In the genomic region with DNA sequence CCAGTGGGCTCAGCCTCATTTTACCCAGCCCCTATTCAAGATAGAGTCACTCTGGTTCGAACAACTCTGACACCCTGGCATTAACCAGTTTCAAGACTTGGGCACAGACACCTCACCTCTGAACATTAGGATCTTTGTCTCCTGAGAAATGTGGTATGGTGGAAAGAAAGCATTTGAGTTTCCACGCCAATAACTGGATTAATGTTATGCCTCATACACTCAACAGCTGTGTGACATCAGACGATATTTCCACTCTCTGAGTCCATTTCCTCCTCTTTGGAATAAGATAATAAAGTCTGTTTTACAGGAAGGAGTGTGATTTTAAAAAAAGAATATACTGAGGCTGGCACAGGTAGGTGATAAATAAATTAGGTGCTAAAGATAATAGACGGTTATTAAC, we compare ENCODE assay signal across 29 cellular contexts.
DNase-seq lines count a peak whose midpoint lies in the region; ATAC-seq and TF ChIP-seq lines count a peak whose summit lies in the region.
"Had no signal": no experiment of that assay in that cellular context is flagged by ENCODE, and none has a peak within 500 bp of the region (broad histone marks: within the 10 kb centered on the region; RNA-seq: fewer than 3 reads in every experiment).

No MANE protein-coding gene starts in this region.

- no peak for TF ChIP-seq CTCF in sigmoid colon (IDR thresholded peaks at IDR 0.05)

- TF ChIP-seq POLR2A in sigmoid colon (IDR thresholded peaks at IDR 0.05), result no peak

- no peaks in the 10 kb centered on the region for H3K27me3 ChIP-seq in right cardiac atrium (ENCODE audit: control insufficient read depth, insufficient read depth)
- H3K27me3 ChIP-seq in sigmoid colon, result no peaks in the 10 kb centered on the region
- H3K27me3 ChIP-seq: brain microvascular endothelial cell, esophagus squamous epithelium, MG63 had no signal

- no peak for TF ChIP-seq EP300 in sigmoid colon (IDR thresholded peaks at IDR 0.05)

- intact Hi-C loops in right cardiac atrium (cut with DNase I) (no loop called here), sigmoid colon (cut with DNase I) (no loop called here)

- H3K4me1 ChIP-seq in right cardiac atrium (ENCODE audit: control insufficient read depth, insufficient read depth, low read length), result peaks cover 4% of the 10 kb centered on the region
- H3K4me1 ChIP-seq in sigmoid colon, result peaks cover 0 to 22% (median 20%) of the 10 kb centered on the region in 4 donors

- H3K27ac ChIP-seq in right cardiac atrium (ENCODE audit: low read length) (peak overlapping the region; percentile 75), sigmoid colon (peak overlapping the region in 3 of 4 donors; percentile 44 to 73 (median 57))
- H3K27ac ChIP-seq: brain microvascular endothelial cell, C4-2B, thoracic aorta had no signal

- DNase-seq in DMS53 (lab: John Stamatoyannopoulos, UW) (peak; percentile 64), astrocyte of the hippocampus (ENCODE audit: low read depth, low spot score) (peak; percentile 76), right cardiac atrium (no peak), sigmoid colon (no peak), islet precursor cell (no peak), NCI-H2029 (lab: John Stamatoyannopoulos, UW) (no peak)
- DNase-seq in NK-92 treated with Interleukin-12 subunit alpha and Interleukin-12 subunit beta, amount 100 ng/mL, for 24 hours (lab: John Stamatoyannopoulos, UW), result no peak
- DNase-seq in stimulated activated CD4-positive, alpha-beta T cell treated with anti-CD3 and anti-CD28 coated beads, Interleukin-2, amount 100 ng/mL, for 24 hours, result no peak
- DNase-seq: activated CD4-positive, alpha-beta T cell treated with anti-CD3 and anti-CD28 coated beads for 36 hours; activated gamma-delta T cell treated with Interleukin-2 at 50 U/mL for 16 hours; activated naive CD8-positive, alpha-beta T cell treated with anti-CD3 and anti-CD28 coated beads, Interleukin-2, amount 50 U/mL, for 24 hours; activated T-cell treated with anti-CD3 and anti-CD28 coated beads, Interleukin-2, amount 50 U/mL, for 1 hour; brain microvascular endothelial cell; Calu3; effector memory CD8-positive, alpha-beta T cell; esophagus squamous epithelium; KBM-7; kidney; MG63; naive B cell; NCI-H1417 treated with DMSO at 0.1 percent for 48 hours; NCI-H2107; NCI-H510A treated with DMSO at 0.1 percent for 48 hours; stimulated activated CD4-positive, alpha-beta T cell treated with anti-CD3 and anti-CD28 coated beads, Interleukin-12 subunit alpha, Interleukin-12 subunit beta, amount 100 ng/mL, for 4 hours; stimulated activated CD4-positive, alpha-beta T cell treated with anti-CD3 and anti-CD28 coated beads, Interleukin-4, amount 100 ng/mL, for 4 hours; stimulated activated naive CD4-positive, alpha-beta T cell had no signal

- 33% methylated on average over 4 of the region's 4 CpGs for whole genome bisulfite sequencing in right cardiac atrium
- WGBS in sigmoid colon, 2 donors, result 59% methylated on average over 4 of the region's 4 CpGs

- H3K4me3 ChIP-seq in right cardiac atrium (ENCODE audit: low read length), result no peak overlapping the region
- no peak overlapping the region for H3K4me3 ChIP-seq in sigmoid colon
- H3K4me3 ChIP-seq: esophagus squamous epithelium, GM23338, MG63, thoracic aorta had no signal

- no peaks in the 10 kb centered on the region for H3K36me3 ChIP-seq in sigmoid colon
- H3K36me3 ChIP-seq: brain microvascular endothelial cell, esophagus squamous epithelium, MG63, thoracic aorta had no signal

- peak; percentile 71 to 74 for ATAC-seq in right cardiac atrium
- ATAC-seq: activated CD4-positive, alpha-beta T cell treated with anti-CD3 and anti-CD28 coated beads for 36 hours; activated naive CD8-positive, alpha-beta T cell treated with anti-CD3 and anti-CD28 coated beads, Interleukin-2, amount 50 U/mL, for 24 hours; effector memory CD8-positive, alpha-beta T cell; GM23338 had no signal

- H3K9me3 ChIP-seq in right cardiac atrium (ENCODE audit: control insufficient read depth, low read length) (no peaks in the 10 kb centered on the region), sigmoid colon (no peaks in the 10 kb centered on the region)
- H3K9me3 ChIP-seq: esophagus squamous epithelium, MG63, thoracic aorta had no signal

Comparison
In these comparisons a context has a peak if more than half of its experiments do, and no peak if none do; other contexts are left out.
1. DNase-seq: peak in DMS53 (single experiment) and astrocyte of the hippocampus (single experiment); none in right cardiac atrium (0 of 3), sigmoid colon (single experiment), NK-92 treated with Interleukin-12 subunit alpha and Interleukin-12 subunit beta, amount 100 ng/mL, for 24 hours (single experiment), islet precursor cell (single experiment), stimulated activated CD4-positive, alpha-beta T cell treated with anti-CD3 and anti-CD28 coated beads, Interleukin-2, amount 100 ng/mL, for 24 hours (0 of 2) and NCI-H2029 (single experiment).